In genomic region chr6:44738652-44739141, GRCh38 we compare ENCODE assay signal across 10 cellular contexts.
DNase-seq lines count a peak whose midpoint lies in the region; ATAC-seq and TF ChIP-seq lines count a peak whose summit lies in the region.
"Had no signal": no experiment of that assay in that cellular context is flagged by ENCODE, and none has a peak within 500 bp of the region (broad histone marks: within the 10 kb centered on the region; RNA-seq: fewer than 3 reads in every experiment).

No MANE protein-coding gene starts in this region.

- no peak overlapping the region for H3K27ac Mint-ChIP-seq in activated CD4-positive, alpha-beta T cell treated with anti-CD3 and anti-CD28 coated beads for 36 hours

- 45% methylated on average over 8 of the region's 8 CpGs for WGBS in smooth muscle cell (ENCODE audit: low lambda C conversion rate)

- TF ChIP-seq CTCF in NB4 (IDR thresholded peaks at IDR 0.05; ENCODE audit: low read depth, low read length) (no peak), smooth muscle cell (IDR thresholded peaks at IDR 0.05; ENCODE audit: borderline replicate concordance, insufficient read depth, poor library complexity, severe bottlenecking) (no peak)

- CTCF ChIA-PET in activated CD4-positive, alpha-beta T cell treated with anti-CD3 and anti-CD28 coated beads for 36 hours (lab: Charles Lee) = no interaction called here

- no peaks in the 10 kb centered on the region for H4K20me1 ChIP-seq in smooth muscle cell (ENCODE audit: low read depth)

- no peak for TF ChIP-seq POLR2A in NB4 (IDR thresholded peaks at IDR 0.05; ENCODE audit: extremely low read depth, insufficient read length)

- H3K4me1 ChIP-seq in smooth muscle cell (ENCODE audit: low read depth) = peaks cover 10% of the 10 kb centered on the region

- POLR2A ChIA-PET in activated CD4-positive, alpha-beta T cell treated with anti-CD3 and anti-CD28 coated beads for 36 hours (lab: Charles Lee) = no interaction called here

- peak overlapping the region; percentile 4 for H3K4me2 ChIP-seq in smooth muscle cell

- ATAC-seq in activated CD4-positive, alpha-beta T cell treated with anti-CD3 and anti-CD28 coated beads for 36 hours = peak; percentile 14
- ATAC-seq: activated T-cell treated with anti-CD3 and anti-CD28 coated beads, Interleukin-2, amount 50 U/mL, for 4 hours had no signal

- no peaks in the 10 kb centered on the region for H3K27me3 Mint-ChIP-seq in activated CD4-positive, alpha-beta T cell treated with anti-CD3 and anti-CD28 coated beads for 36 hours

- H3K4me3 Mint-ChIP-seq in activated CD4-positive, alpha-beta T cell treated with anti-CD3 and anti-CD28 coated beads for 36 hours = no peak overlapping the region
- H3K4me3 Mint-ChIP-seq: activated T-cell treated with anti-CD3 and anti-CD28 coated beads, Interleukin-2, amount 50 U/mL, for 4 hours had no signal

- no peaks in the 10 kb centered on the region for H3K9me3 ChIP-seq in smooth muscle cell (replicated peaks; ENCODE audit: low read depth)

- H3K79me2 ChIP-seq in smooth muscle cell (ENCODE audit: low read depth) = no peaks in the 10 kb centered on the region

- H3K9me3 Mint-ChIP-seq in activated CD4-positive, alpha-beta T cell treated with anti-CD3 and anti-CD28 coated beads for 36 hours (ENCODE audit: low read depth) = no peaks in the 10 kb centered on the region
- H3K9me3 Mint-ChIP-seq: activated T-cell treated with anti-CD3 and anti-CD28 coated beads, Interleukin-2, amount 50 U/mL, for 4 hours had no signal

- no peaks in the 10 kb centered on the region for H3K27me3 ChIP-seq in smooth muscle cell (ENCODE audit: low read depth)

- peaks cover 8% of the 10 kb centered on the region for H3F3A ChIP-seq in smooth muscle cell (ENCODE audit: low read depth)

- no peak overlapping the region for H3K4me3 ChIP-seq in NB4 (ENCODE audit: low read depth, low read length)
- H3K4me3 ChIP-seq in smooth muscle cell = no peak overlapping the region
- H3K4me3 ChIP-seq: SK-N-MC had no signal

- H2AFZ ChIP-seq in smooth muscle cell (ENCODE audit: low read depth) = peak overlapping the region; percentile 39

- peaks cover 13% of the 10 kb centered on the region for H3K4me1 Mint-ChIP-seq in activated CD4-positive, alpha-beta T cell treated with anti-CD3 and anti-CD28 coated beads for 36 hours

- intact Hi-C loops in activated CD4-positive, alpha-beta T cell treated with anti-CD3 and anti-CD28 coated beads for 36 hours (cut with DNase I, micrococcal nuclease) = no loop called here

- H3K9ac ChIP-seq in smooth muscle cell (ENCODE audit: low read depth) = peak overlapping the region; percentile 20

- peak overlapping the region; percentile 82 for H3K27ac ChIP-seq in smooth muscle cell (ENCODE audit: low read depth)
- H3K27ac ChIP-seq: SK-N-MC had no signal

- no peaks in the 10 kb centered on the region for H3K36me3 ChIP-seq in smooth muscle cell (ENCODE audit: low read depth)

- no peaks in the 10 kb centered on the region for H3K36me3 Mint-ChIP-seq in activated CD4-positive, alpha-beta T cell treated with anti-CD3 and anti-CD28 coated beads for 36 hours (ENCODE audit: low read depth)

- DNase-seq in activated CD4-positive, alpha-beta T cell treated with anti-CD3 and anti-CD28 coated beads for 36 hours = peak; percentile 12
- DNase-seq in activated CD4-positive, alpha-beta T cell treated with anti-CD3 and anti-CD28 coated beads, Interleukin-2, amount 50 U/mL, for 48 hours = no peak
- DNase-seq in NB4 (ENCODE audit: low read depth) (peak; percentile 60), glomerular visceral epithelial cell (ENCODE audit: extremely low spot score) (peak; percentile 45), smooth muscle cell (lab: John Stamatoyannopoulos, UW; ENCODE audit: unreplicated experiment) (no peak), NCI-H1694 treated with DMSO at 0.1 percent for 48 hours (lab: John Stamatoyannopoulos, UW) (no peak), NCI-H1092 (lab: John Stamatoyannopoulos, UW) (no peak)
- no peak for DNase-seq in stimulated activated CD8-positive, alpha-beta memory T cell treated with anti-CD3 and anti-CD28 coated beads, Interleukin-4, amount 100 ng/mL, for 48 hours
- DNase-seq: activated T-cell treated with anti-CD3 and anti-CD28 coated beads, Interleukin-2, amount 50 U/mL, for 4 hours had no signal

Comparison
In these comparisons a context has a peak if more than half of its experiments do, and no peak if none do; other contexts are left out.
1. DNase-seq: peak in activated CD4-positive, alpha-beta T cell treated with anti-CD3 and anti-CD28 coated beads for 36 hours (single experiment), NB4 (single experiment) and glomerular visceral epithelial cell (single experiment); none in activated CD4-positive, alpha-beta T cell treated with anti-CD3 and anti-CD28 coated beads, Interleukin-2, amount 50 U/mL, for 48 hours (0 of 2), smooth muscle cell (single experiment), stimulated activated CD8-positive, alpha-beta memory T cell treated with anti-CD3 and anti-CD28 coated beads, Interleukin-4, amount 100 ng/mL, for 48 hours (single experiment), NCI-H1694 treated with DMSO at 0.1 percent for 48 hours (single experiment) and NCI-H1092 (single experiment).